14 cellular contexts compared by ENCODE assay signal in genomic region chr3:46187876-46188275, GRCh38.
DNase-seq lines count a peak whose midpoint lies in the region; ATAC-seq and TF ChIP-seq lines count a peak whose summit lies in the region.
"Had no signal": no experiment of that assay in that cellular context is flagged by ENCODE, and none has a peak within 500 bp of the region (broad histone marks: within the 10 kb centered on the region; RNA-seq: fewer than 3 reads in every experiment).

No MANE protein-coding gene starts in this region.

- no peaks in the 10 kb centered on the region for H3K9me2 ChIP-seq in MM.1S (replicated peaks; ENCODE audit: insufficient read depth, low read length)

- no peaks in the 10 kb centered on the region for H4K20me1 ChIP-seq in MM.1S (ENCODE audit: insufficient read depth, low read length)

- H3K9ac ChIP-seq in MM.1S (ENCODE audit: low read length), result no peak overlapping the region

- H3F3A ChIP-seq in MM.1S (ENCODE audit: insufficient read depth, low read length), result peaks cover 21% of the 10 kb centered on the region

- H3K4me1 ChIP-seq in MM.1S (ENCODE audit: low read length), result peaks cover 43% of the 10 kb centered on the region

- peaks cover 4% of the 10 kb centered on the region for H3K9me3 Mint-ChIP-seq in dendritic cell treated with granulocyte-macrophage colony-stimulating factor and Interleukin-4, amounts not matched to agents 40 ng/mL and 50 ng/mL, for 4 days
- H3K9me3 Mint-ChIP-seq in effector memory CD8-positive, alpha-beta T cell, result no peaks in the 10 kb centered on the region

- no peak for TF ChIP-seq POLR2A in erythroblast (IDR thresholded peaks at IDR 0.05; ENCODE audit: low read length)

- H3K4me1 Mint-ChIP-seq in dendritic cell treated with granulocyte-macrophage colony-stimulating factor and Interleukin-4, amounts not matched to agents 40 ng/mL and 50 ng/mL, for 4 days (ENCODE audit: low read depth), result peaks cover 55% of the 10 kb centered on the region
- H3K4me1 Mint-ChIP-seq in effector memory CD8-positive, alpha-beta T cell (ENCODE audit: low read depth in 2 of 2), result peaks cover 15 to 16% of the 10 kb centered on the region in 2 donors

- DNase-seq in GM13977 (ENCODE audit: low spot score), result peak; percentile 35
- DNase-seq in MM.1S, result peak; percentile 76
- peak; percentile 82 for DNase-seq in skeletal muscle cell (ENCODE audit: low read depth)
- DNase-seq in NCI-H1092 treated with DMSO at 0.1 percent for 48 hours (lab: John Stamatoyannopoulos, UW), result no peak
- no peak for DNase-seq in erythroblast (lab: John Stamatoyannopoulos, UW)
- no peak for DNase-seq in effector memory CD8-positive, alpha-beta T cell
- DNase-seq: DMS79 treated with DMSO at 0.1 percent for 48 hours; head of caudate nucleus; NCI-H510A treated with DMSO at 0.1 percent for 48 hours; stimulated activated CD4-positive, alpha-beta T cell treated with anti-CD3 and anti-CD28 coated beads, Interleukin-15, amount 100 ng/mL, for 24 hours; stomach; T-helper 1 cell had no signal

- no peaks in the 10 kb centered on the region for H3K36me3 ChIP-seq in MM.1S (replicated peaks; ENCODE audit: insufficient read depth, low read length)
- H3K36me3 ChIP-seq: cardiac muscle cell, stomach had no signal

- no peak overlapping the region for H2AFZ ChIP-seq in MM.1S (ENCODE audit: low read length)

- peak overlapping the region; percentile 59; the same call in 1 of the 2 replicates for H3K27ac ChIP-seq in MM.1S (ENCODE audit: low read length)
- H3K27ac ChIP-seq: cardiac muscle cell, stomach had no signal

- no peak for ATAC-seq in effector memory CD8-positive, alpha-beta T cell (replicated peaks)

- H3K27ac Mint-ChIP-seq in dendritic cell treated with granulocyte-macrophage colony-stimulating factor and Interleukin-4, amounts not matched to agents 40 ng/mL and 50 ng/mL, for 4 days, result peak overlapping the region; percentile 45
- H3K27ac Mint-ChIP-seq in effector memory CD8-positive, alpha-beta T cell, result peak overlapping the region in 1 of 2 donors; percentile 42

- H3K36me3 Mint-ChIP-seq in dendritic cell treated with granulocyte-macrophage colony-stimulating factor and Interleukin-4, amounts not matched to agents 40 ng/mL and 50 ng/mL, for 4 days (ENCODE audit: low read depth), result no peaks in the 10 kb centered on the region
- H3K36me3 Mint-ChIP-seq in effector memory CD8-positive, alpha-beta T cell (ENCODE audit: insufficient read depth), result peaks cover 3% of the 10 kb centered on the region

- TF ChIP-seq CTCF in GM13977 (IDR thresholded peaks at IDR 0.05; ENCODE audit: extremely low read depth, insufficient read depth, missing control alignments) (no peak), MM.1S (IDR thresholded peaks at IDR 0.05; ENCODE audit: low read length) (no peak)

- no peak overlapping the region for H3K4me3 Mint-ChIP-seq in dendritic cell treated with granulocyte-macrophage colony-stimulating factor and Interleukin-4, amounts not matched to agents 40 ng/mL and 50 ng/mL, for 4 days
- H3K4me3 Mint-ChIP-seq in effector memory CD8-positive, alpha-beta T cell, result no peak overlapping the region

- no peaks in the 10 kb centered on the region for H3K79me2 ChIP-seq in MM.1S (ENCODE audit: low read length)

- H3K27me3 Mint-ChIP-seq in dendritic cell treated with granulocyte-macrophage colony-stimulating factor and Interleukin-4, amounts not matched to agents 40 ng/mL and 50 ng/mL, for 4 days, result no peaks in the 10 kb centered on the region
- H3K27me3 Mint-ChIP-seq in effector memory CD8-positive, alpha-beta T cell, result no peaks in the 10 kb centered on the region

- peak overlapping the region; percentile 57; the same call in 1 of the 2 replicates for H3K4me2 ChIP-seq in MM.1S (ENCODE audit: low read depth, low read length)

- H3K9me3 ChIP-seq in MM.1S (replicated peaks; ENCODE audit: insufficient read depth, low read length), result no peaks in the 10 kb centered on the region

- in situ Hi-C loops in GM13977 (cut with MboI; ENCODE audit: low pct_unique_long_range_greater_than_20kb, low sequenced_read_pairs, unreplicated experiment), result no loop called here

- intact Hi-C loops in dendritic cell treated with granulocyte-macrophage colony-stimulating factor and Interleukin-4, amounts not matched to agents 40 ng/mL and 50 ng/mL, for 4 days (cut with micrococcal nuclease), result no loop called here

- H3K4me3 ChIP-seq in MM.1S (ENCODE audit: low read length) (no peak overlapping the region), skeletal muscle cell (ENCODE audit: low read depth, low read length) (no peak overlapping the region)
- H3K4me3 ChIP-seq: cardiac muscle cell, stomach had no signal

- no peaks in the 10 kb centered on the region for H3K27me3 ChIP-seq in MM.1S (replicated peaks; ENCODE audit: insufficient read depth, low read length)
- H3K27me3 ChIP-seq: cardiac muscle cell, stomach had no signal

Comparison
In these comparisons a context has a peak if more than half of its experiments do, and no peak if none do; other contexts are left out.
1. DNase-seq: peak in GM13977 (single experiment), MM.1S (single experiment) and skeletal muscle cell (single experiment); none in NCI-H1092 treated with DMSO at 0.1 percent for 48 hours (single experiment), erythroblast (0 of 2) and effector memory CD8-positive, alpha-beta T cell (0 of 3).